ENCODE assay signal across 23 cellular contexts in the genomic region with DNA sequence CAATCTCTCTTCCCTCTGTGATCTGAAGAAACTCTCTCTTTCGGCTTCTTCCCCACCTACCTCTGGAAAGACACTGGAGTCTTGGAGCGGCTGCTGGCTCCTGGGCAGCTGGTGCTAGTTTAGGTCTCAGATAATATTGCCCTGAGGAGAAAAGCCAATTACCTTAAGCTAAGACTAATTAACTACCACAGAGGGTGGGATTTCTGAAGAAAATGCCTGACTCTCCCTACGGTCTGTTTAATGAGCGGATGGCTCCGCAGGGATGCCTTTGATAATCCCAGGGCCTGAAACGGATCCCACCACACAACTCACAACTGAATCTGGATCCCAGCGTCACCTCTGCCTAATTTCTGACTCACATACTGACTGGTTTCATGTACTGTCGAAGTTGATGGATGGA.
A peak's percentile ranks its signal among the peaks of the same experiment; 100 is the strongest.
DNase-seq lines count a peak whose midpoint lies in the region; ATAC-seq lines count a peak whose summit lies in the region.
"Had no signal": no experiment of that assay in that cellular context is flagged by ENCODE, and none has a peak within 500 bp of the region (broad histone marks: within the 10 kb centered on the region; RNA-seq: fewer than 3 reads in every experiment).

No MANE protein-coding gene starts in this region.

- no peak overlapping the region for H3K27ac Mint-ChIP-seq in naive thymus-derived CD8-positive, alpha-beta T cell
- H3K27ac Mint-ChIP-seq: CD14-positive monocyte had no signal

- no peaks in the 10 kb centered on the region for H3K9me3 Mint-ChIP-seq in naive thymus-derived CD8-positive, alpha-beta T cell

- H3K36me3 Mint-ChIP-seq in naive thymus-derived CD8-positive, alpha-beta T cell = no peaks in the 10 kb centered on the region
- H3K36me3 Mint-ChIP-seq: CD14-positive monocyte had no signal

- no peak overlapping the region for H3K4me3 Mint-ChIP-seq in naive thymus-derived CD8-positive, alpha-beta T cell

- DNase-seq in activated CD8-positive, alpha-beta memory T cell treated with anti-CD3 and anti-CD28 coated beads for 24 hours = peak; percentile 5
- no peak for DNase-seq in activated CD8-positive, alpha-beta memory T cell treated with anti-CD3 and anti-CD28 coated beads, Interleukin-2, amount 50 U/mL, for 48 hours
- peak; percentile 99 for DNase-seq in NCI-H82 (lab: John Stamatoyannopoulos, UW)
- peak; percentile 37 for DNase-seq in islet precursor cell
- peak; percentile 44 for DNase-seq in retina
- DNase-seq in NCI-H446 (lab: John Stamatoyannopoulos, UW) = no peak
- no peak for DNase-seq in stimulated activated CD4-positive, alpha-beta T cell treated with anti-CD3 and anti-CD28 coated beads, Interleukin-4, amount 100 ng/mL, for 1 hour
- DNase-seq in naive thymus-derived CD8-positive, alpha-beta T cell = no peak
- DNase-seq: 8988T, ACHN, BE2C, Calu3, DMS153, DND-41, GM23248, H7, NCI-H1694 treated with DMSO at 0.1 percent for 48 hours, NCI-H2081, NCI-H524 treated with DMSO at 0.1 percent for 48 hours, Right ventricle myocardium superior, RPMI8226 had no signal

- peaks cover 22 to 50% (median 37%) of the 10 kb centered on the region in 5 donors for H3K27me3 Mint-ChIP-seq in naive thymus-derived CD8-positive, alpha-beta T cell

- peaks cover 0 to 3% (median 0%) of the 10 kb centered on the region in 4 donors for H3K4me1 Mint-ChIP-seq in naive thymus-derived CD8-positive, alpha-beta T cell

- POLR2A ChIA-PET in naive thymus-derived CD8-positive, alpha-beta T cell (lab: Charles Lee) = no interaction called here

- no peak for ATAC-seq in naive thymus-derived CD8-positive, alpha-beta T cell
- ATAC-seq: K562 had no signal

Comparison
In these comparisons a context has a peak if more than half of its experiments do, and no peak if none do; other contexts are left out.
1. DNase-seq: peak in activated CD8-positive, alpha-beta memory T cell treated with anti-CD3 and anti-CD28 coated beads for 24 hours (single experiment), NCI-H82 (single experiment), islet precursor cell (single experiment) and retina (single experiment); none in activated CD8-positive, alpha-beta memory T cell treated with anti-CD3 and anti-CD28 coated beads, Interleukin-2, amount 50 U/mL, for 48 hours (single experiment), NCI-H446 (0 of 2), stimulated activated CD4-positive, alpha-beta T cell treated with anti-CD3 and anti-CD28 coated beads, Interleukin-4, amount 100 ng/mL, for 1 hour (single experiment) and naive thymus-derived CD8-positive, alpha-beta T cell (0 of 10).